In the genomic region with DNA sequence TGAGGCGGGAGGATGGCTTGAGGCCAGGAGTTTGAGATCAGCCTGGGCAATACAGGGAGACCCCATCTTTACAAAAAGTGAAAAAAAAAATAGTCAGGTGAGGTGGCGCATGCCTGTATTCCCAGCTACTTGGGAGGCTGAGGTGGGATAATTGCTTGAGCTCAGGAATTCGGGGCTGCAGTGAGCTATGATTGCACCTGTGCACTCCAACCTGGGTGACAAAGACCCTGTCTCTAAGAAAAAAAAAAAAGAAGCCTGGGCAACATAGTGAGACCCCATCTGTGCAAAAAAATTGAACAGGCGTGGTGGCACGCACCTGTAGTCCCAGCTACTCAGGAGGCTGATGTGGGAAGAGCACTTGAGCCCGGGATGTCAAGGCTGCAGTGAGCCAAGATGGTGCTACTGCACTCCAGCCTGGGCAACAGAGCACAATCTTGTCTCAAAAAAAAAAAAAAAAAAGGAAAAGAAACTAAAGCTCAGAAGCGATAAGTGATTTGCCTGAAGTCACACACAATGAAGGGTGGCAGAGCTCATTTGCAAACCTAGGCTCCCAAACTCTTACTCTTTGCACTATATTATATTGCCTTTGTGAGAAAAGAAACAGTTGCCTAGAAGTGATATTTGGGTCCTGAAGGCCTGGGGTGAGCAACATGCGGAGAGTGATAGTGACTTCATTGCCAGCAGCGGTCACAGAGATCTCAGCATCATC, we compare ENCODE assay signal across 30 cellular contexts. TPM values are rescaled to one million over a fixed set of nuclear protein-coding genes. Genes with fewer than 3 reads are reported as not detected.
A peak's percentile ranks its signal among the peaks of the same experiment; 100 is the strongest.
DNase-seq lines count a peak whose midpoint lies in the region; ATAC-seq, FAIRE-seq and TF ChIP-seq lines count a peak whose summit lies in the region.
"Had no signal": no experiment of that assay in that cellular context is flagged by ENCODE, and none has a peak within 500 bp of the region (broad histone marks: within the 10 kb centered on the region; RNA-seq: fewer than 3 reads in every experiment).

No MANE protein-coding gene starts in this region.

- H3K79me2 ChIP-seq in trophoblast cell (ENCODE audit: control insufficient read depth, insufficient read depth, low read length, poor library complexity), result peaks cover 2% of the 10 kb centered on the region

- no CpG with 5 or more reads among the region's 9 CpGs for WGBS in trophoblast cell (ENCODE audit: extremely low coverage, insufficient coverage, insufficient read length)

- no peak overlapping the region for H3K4me3 Mint-ChIP-seq in Caco-2 (ENCODE audit: unreplicated experiment)
- H3K4me3 Mint-ChIP-seq in central memory CD8-positive, alpha-beta T cell, result peak overlapping the region; percentile 94
- H3K4me3 Mint-ChIP-seq in stimulated activated naive B cell treated with anti-CD40 and anti-IgM and Interleukin-4, amounts not matched to agents 10 μg/mL and 1 μg/mL and 100 μg/mL, for 72 hours, result no peak overlapping the region
- H3K4me3 Mint-ChIP-seq: activated naive CD8-positive, alpha-beta T cell treated with anti-CD3 and anti-CD28 coated beads, Interleukin-2, amount 10 ng/mL, durations not matched to agents 7 days and 5 days had no signal

- no peak overlapping the region for H3K18ac ChIP-seq in trophoblast cell (ENCODE audit: low read length)

- no peak overlapping the region for H2BK12ac ChIP-seq in trophoblast cell (ENCODE audit: low read length)

- H3K4me3 ChIP-seq in Caco-2 (ENCODE audit: low read depth, low read length) (no peak overlapping the region), Panc1 (ENCODE audit: low read depth in 2 of 2, low read length in 2 of 2) (no peak overlapping the region), trophoblast cell (ENCODE audit: low read depth, low read length) (no peak overlapping the region)
- H3K4me3 ChIP-seq: gastrocnemius medialis, ovary, SJSA1, tibial nerve had no signal

- BruUV-seq in Caco-2 (replicated peaks; lab: Mats Ljungman, UMichigan), result no TSS peak
- TSS peak; percentile 60 for BruUV-seq in Panc1 (replicated peaks; lab: Mats Ljungman, UMichigan)

- H3K27me3 ChIP-seq in Caco-2 (replicated peaks; ENCODE audit: control insufficient read depth, insufficient read depth, low read length), result no peaks in the 10 kb centered on the region
- no peaks in the 10 kb centered on the region for H3K27me3 ChIP-seq in Panc1 (ENCODE audit: control insufficient read depth, insufficient read depth, low read length)
- H3K27me3 ChIP-seq in trophoblast cell (ENCODE audit: insufficient read depth, low read length), result no peaks in the 10 kb centered on the region
- H3K27me3 ChIP-seq: gastrocnemius medialis, ovary, SJSA1, tibial nerve had no signal

- peak overlapping the region; percentile 91 for H3K27ac Mint-ChIP-seq in Caco-2 (ENCODE audit: unreplicated experiment)
- H3K27ac Mint-ChIP-seq in central memory CD8-positive, alpha-beta T cell (ENCODE audit: low read depth), result no peak overlapping the region
- H3K27ac Mint-ChIP-seq in stimulated activated naive B cell treated with anti-CD40 and anti-IgM and Interleukin-4, amounts not matched to agents 10 μg/mL and 1 μg/mL and 100 μg/mL, for 72 hours, result peak overlapping the region; percentile 7
- H3K27ac Mint-ChIP-seq: activated naive CD8-positive, alpha-beta T cell treated with anti-CD3 and anti-CD28 coated beads, Interleukin-2, amount 10 ng/mL, durations not matched to agents 7 days and 5 days had no signal

- POLR2A ChIA-PET in Caco-2 (lab: Charles Lee), result no interaction called here
- POLR2A ChIA-PET in Panc1 (lab: Charles Lee), result interaction anchor here (0.6 to 0.7 kb wide), 5 partner anchors 17 to 282 kb away, joined by 3 to 7 read pairs (median 5); no protein-coding TSS in a partner anchor

- H3K27me3 Mint-ChIP-seq in Caco-2 (ENCODE audit: insufficient read depth, unreplicated experiment), result no peaks in the 10 kb centered on the region
- no peaks in the 10 kb centered on the region for H3K27me3 Mint-ChIP-seq in central memory CD8-positive, alpha-beta T cell
- H3K27me3 Mint-ChIP-seq in stimulated activated naive B cell treated with anti-CD40 and anti-IgM and Interleukin-4, amounts not matched to agents 10 μg/mL and 1 μg/mL and 100 μg/mL, for 72 hours, result no peaks in the 10 kb centered on the region
- H3K27me3 Mint-ChIP-seq: activated naive CD8-positive, alpha-beta T cell treated with anti-CD3 and anti-CD28 coated beads, Interleukin-2, amount 10 ng/mL, durations not matched to agents 7 days and 5 days; CD8-positive, alpha-beta memory T cell had no signal

- no peak overlapping the region for H3K27ac ChIP-seq in Panc1 (ENCODE audit: low read length)
- no peak overlapping the region for H3K27ac ChIP-seq in trophoblast cell (ENCODE audit: low read depth, low read length)
- H3K27ac ChIP-seq: gastrocnemius medialis, ovary, SJSA1 had no signal

- no peak overlapping the region for H3K4me2 ChIP-seq in trophoblast cell (ENCODE audit: low read length)

- no peak overlapping the region for H3K23ac ChIP-seq in trophoblast cell (ENCODE audit: low read length)

- CTCF ChIA-PET in Caco-2 (lab: Charles Lee), result interaction anchor here (0.6 to 1.8 kb wide), 3 partner anchors 36 to 43 kb away, joined by 3 to 8 read pairs (median 4); no protein-coding TSS in a partner anchor
- CTCF ChIA-PET in Panc1 (lab: Charles Lee), result interaction anchor here (0.6 to 0.8 kb wide), 4 partner anchors 12 to 618 kb away, joined by 3 to 5 read pairs (median 4); no protein-coding TSS in a partner anchor

- no peak for FAIRE-seq in frontal cortex (lab: Jason Lieb, UNC)
- FAIRE-seq: G401.6, H54, small intestine had no signal

- no peak overlapping the region for H2BK5ac ChIP-seq in trophoblast cell (ENCODE audit: low read depth, low read length, poor library complexity)

- DNase-seq in Caco-2, result no peak
- DNase-seq in Panc1 (ENCODE audit: low read depth, low spot score), result no peak
- DNase-seq in central memory CD8-positive, alpha-beta T cell (ENCODE audit: low spot score in 2 of 2), result no peak
- DNase-seq in stimulated activated naive B cell treated with anti-CD40 and anti-IgM and Interleukin-4, amounts not matched to agents 10 μg/mL and 1 μg/mL and 100 μg/mL, for 72 hours, result no peak
- no peak for DNase-seq in frontal cortex (ENCODE audit: low spot score in 2 of 2)
- no peak for DNase-seq in trophoblast cell
- DNase-seq: activated CD4-positive, alpha-beta T cell treated with anti-CD3 and anti-CD28 coated beads for 1 hour; activated gamma-delta T cell; activated naive CD8-positive, alpha-beta T cell treated with anti-CD3 and anti-CD28 coated beads, Interleukin-2, amount 10 ng/mL, durations not matched to agents 7 days and 5 days; caudate nucleus; CD8-positive, alpha-beta memory T cell; DMS153; gastrocnemius medialis; hippocampal formation; MM.1S; naive thymus-derived CD8-positive, alpha-beta T cell; NCI-H2081; NCI-H2227 treated with DMSO at 0.1 percent for 48 hours; NCI-H748 treated with DMSO at 0.1 percent for 48 hours; ovary; retina; small intestine; stimulated activated CD8-positive, alpha-beta memory T cell treated with anti-CD3 and anti-CD28 coated beads, Interleukin-4, amount 100 ng/mL, for 48 hours; T-helper 1 cell had no signal

- no peak for ATAC-seq in Panc1
- ATAC-seq in central memory CD8-positive, alpha-beta T cell (replicated peaks; ENCODE audit: extremely low read depth, poor library complexity, severe bottlenecking), result no peak
- no peak for ATAC-seq in stimulated activated naive B cell treated with anti-CD40 and anti-IgM and Interleukin-4, amounts not matched to agents 10 μg/mL and 1 μg/mL and 100 μg/mL, for 72 hours (replicated peaks)
- ATAC-seq in HG03520 (IDR thresholded peaks at IDR 0.05; ENCODE audit: unreplicated experiment), result no peak
- ATAC-seq: gastrocnemius medialis; left lobe of liver; naive thymus-derived CD8-positive, alpha-beta T cell had no signal

- no peaks in the 10 kb centered on the region for H3K9me3 Mint-ChIP-seq in Caco-2 (ENCODE audit: unreplicated experiment)
- H3K9me3 Mint-ChIP-seq in central memory CD8-positive, alpha-beta T cell, result no peaks in the 10 kb centered on the region
- H3K9me3 Mint-ChIP-seq in stimulated activated naive B cell treated with anti-CD40 and anti-IgM and Interleukin-4, amounts not matched to agents 10 μg/mL and 1 μg/mL and 100 μg/mL, for 72 hours, result no peaks in the 10 kb centered on the region
- H3K9me3 Mint-ChIP-seq: activated naive CD8-positive, alpha-beta T cell treated with anti-CD3 and anti-CD28 coated beads, Interleukin-2, amount 10 ng/mL, durations not matched to agents 7 days and 5 days; CD8-positive, alpha-beta memory T cell; naive thymus-derived CD8-positive, alpha-beta T cell had no signal

- no peak overlapping the region for H4K91ac ChIP-seq in trophoblast cell (ENCODE audit: low read depth, low read length)

- H3K79me1 ChIP-seq in trophoblast cell (ENCODE audit: low read length), result peaks cover 9% of the 10 kb centered on the region

- in situ Hi-C loops in Panc1 (cut with HindIII; ENCODE audit: low pct_unique_long_range_greater_than_20kb, low sequenced_read_pairs), result no loop called here

- H3K4me1 Mint-ChIP-seq in Caco-2 (ENCODE audit: low read depth, unreplicated experiment), result peaks cover 7% of the 10 kb centered on the region
- H3K4me1 Mint-ChIP-seq in central memory CD8-positive, alpha-beta T cell, result peaks cover 21% of the 10 kb centered on the region
- H3K4me1 Mint-ChIP-seq in stimulated activated naive B cell treated with anti-CD40 and anti-IgM and Interleukin-4, amounts not matched to agents 10 μg/mL and 1 μg/mL and 100 μg/mL, for 72 hours, result peaks cover 21 to 34% of the 10 kb centered on the region in 2 donors

- H2AFZ ChIP-seq in trophoblast cell (ENCODE audit: insufficient read depth, low read length, poor library complexity), result no peak overlapping the region

- H4K8ac ChIP-seq in trophoblast cell (ENCODE audit: low read depth, low read length), result no peak overlapping the region

- H4K12ac ChIP-seq in trophoblast cell (ENCODE audit: low read depth, low read length), result no peak overlapping the region

- no peak for TF ChIP-seq CTCF in Caco-2 (IDR thresholded peaks at IDR 0.05; ENCODE audit: insufficient read depth in 1 of 2, low read depth in 1 of 2, low read length in 1 of 2, severe bottlenecking in 1 of 2, unreplicated experiment in 1 of 2)
- no peak for TF ChIP-seq CTCF in Panc1 (IDR thresholded peaks at IDR 0.05)

- intact Hi-C loops in Caco-2 (cut with micrococcal nuclease; ENCODE audit: unreplicated experiment), result no loop called here
- intact Hi-C loops in Panc1 (cut with micrococcal nuclease; ENCODE audit: unreplicated experiment), result loop anchor here (5.0 kb wide), 1 partner anchor 44 kb away; no protein-coding TSS in a partner anchor

- H3K4me1 ChIP-seq in Caco-2 (peaks cover 6% of the 10 kb centered on the region; the same call in 1 of the 2 replicates), Panc1 (ENCODE audit: control insufficient read depth, insufficient read depth, low read length) (peaks cover 16% of the 10 kb centered on the region), trophoblast cell (ENCODE audit: control insufficient read depth in 1 of 2, insufficient read depth in 2 of 2, low read length in 2 of 2) (peaks cover 7 to 9% of the 10 kb centered on the region in 2 experiments)

- no peak overlapping the region for H2BK120ac ChIP-seq in trophoblast cell (ENCODE audit: insufficient read depth, low read length, poor library complexity)

- no peak overlapping the region for H2AK5ac ChIP-seq in trophoblast cell (ENCODE audit: low read length)

- H3K36me3 Mint-ChIP-seq in Caco-2 (ENCODE audit: insufficient read depth, unreplicated experiment), result peaks cover 30% of the 10 kb centered on the region
- H3K36me3 Mint-ChIP-seq in central memory CD8-positive, alpha-beta T cell (ENCODE audit: insufficient read depth), result peaks cover 2% of the 10 kb centered on the region
- H3K36me3 Mint-ChIP-seq in stimulated activated naive B cell treated with anti-CD40 and anti-IgM and Interleukin-4, amounts not matched to agents 10 μg/mL and 1 μg/mL and 100 μg/mL, for 72 hours, result no peaks in the 10 kb centered on the region
- H3K36me3 Mint-ChIP-seq: activated naive CD8-positive, alpha-beta T cell treated with anti-CD3 and anti-CD28 coated beads, Interleukin-2, amount 10 ng/mL, durations not matched to agents 7 days and 5 days; naive thymus-derived CD8-positive, alpha-beta T cell had no signal

- no peak overlapping the region for H3K14ac ChIP-seq in trophoblast cell (ENCODE audit: low read length)

- H3K36me3 ChIP-seq in Caco-2 (ENCODE audit: control insufficient read depth, insufficient read depth, low read length), result no peaks in the 10 kb centered on the region
- no peaks in the 10 kb centered on the region for H3K36me3 ChIP-seq in Panc1 (ENCODE audit: control insufficient read depth, insufficient read depth, low read length)
- no peaks in the 10 kb centered on the region for H3K36me3 ChIP-seq in trophoblast cell (ENCODE audit: control insufficient read depth in 1 of 2, insufficient read depth in 2 of 2, low read length in 2 of 2)
- H3K36me3 ChIP-seq: gastrocnemius medialis, ovary, SJSA1, tibial nerve had no signal

- no peak overlapping the region for H3K9ac ChIP-seq in trophoblast cell (ENCODE audit: low read length)

- no peaks in the 10 kb centered on the region for H3K9me3 ChIP-seq in Caco-2
- H3K9me3 ChIP-seq in Panc1 (ENCODE audit: control insufficient read depth, insufficient read depth, low read depth, low read length), result no peaks in the 10 kb centered on the region
- H3K9me3 ChIP-seq in trophoblast cell (ENCODE audit: insufficient read depth, low read depth, low read length), result no peaks in the 10 kb centered on the region
- H3K9me3 ChIP-seq: gastrocnemius medialis, ovary, SJSA1, tibial nerve had no signal

- no peak overlapping the region for H3K4ac ChIP-seq in trophoblast cell (ENCODE audit: low read depth, low read length)

RNA-seq across cellular contexts. Expression of gene CCDC24, which starts 2.0 kb away (rescaled TPM):
- total RNA-seq in Caco-2 (2022) (5.1 and 5.2 TPM in 2 replicates), Panc1 (2021; ENCODE audit: unreplicated experiment) (24.4 TPM), frontal cortex (5.3 TPM)
- polyA plus RNA-seq in Panc1 (2012; ENCODE audit: insufficient read length), result 27.3 TPM
- polyA plus RNA-seq in trophoblast cell (2013), result 2.4 TPM in 2 replicates

RNA-seq across cellular contexts. Expression of gene B4GALT2, which starts 14.3 kb away (rescaled TPM):
- total RNA-seq in Caco-2 (2022) (28.6 and 31.5 TPM in 2 replicates), Panc1 (2021; ENCODE audit: unreplicated experiment) (90.1 TPM), frontal cortex (119 TPM)
- 109 TPM for polyA plus RNA-seq in Panc1 (2012; ENCODE audit: insufficient read length)
- polyA plus RNA-seq in trophoblast cell (2013), result 32.4 and 35.1 TPM in 2 replicates

RNA-seq across cellular contexts. Expression of gene ATP6V0B, which starts 18.6 kb away (rescaled TPM):
- total RNA-seq in Caco-2 (2022) (89.9 and 91.2 TPM in 2 replicates), Panc1 (2021; ENCODE audit: unreplicated experiment) (134 TPM), frontal cortex (265 TPM)
- polyA plus RNA-seq in Panc1 (2012; ENCODE audit: insufficient read length), result 119 TPM
- polyA plus RNA-seq in trophoblast cell (2013), result 71.6 and 76.4 TPM in 2 replicates

RNA-seq across cellular contexts. Expression of gene DPH2, which starts 23.6 kb away (rescaled TPM):
- 29.0 and 29.5 TPM in 2 replicates for total RNA-seq in Caco-2 (2022)
- total RNA-seq in Panc1 (2021; ENCODE audit: unreplicated experiment), result 76.0 TPM
- polyA plus RNA-seq in Panc1 (2012; ENCODE audit: insufficient read length), result 63.3 TPM
- total RNA-seq in frontal cortex, result 12.2 TPM
- 11.7 and 12.3 TPM in 2 replicates for polyA plus RNA-seq in trophoblast cell (2013)

RNA-seq across cellular contexts. Expression of gene SLC6A9, which starts 37.9 kb away (rescaled TPM):
- 35.9 and 45.0 TPM in 2 replicates for total RNA-seq in Caco-2 (2022)
- total RNA-seq in Panc1 (2021; ENCODE audit: unreplicated experiment), result 9.2 TPM
- 24.4 TPM for polyA plus RNA-seq in Panc1 (2012; ENCODE audit: insufficient read length)
- total RNA-seq in frontal cortex, result 2.9 TPM
- 9.9 and 10.8 TPM in 2 replicates for polyA plus RNA-seq in trophoblast cell (2013)
- polyA plus RNA-seq: naive thymus-derived CD8-positive, alpha-beta T cell had no signal
